Comparison of ENCODE assay signal across 19 cellular contexts in the genomic region with DNA sequence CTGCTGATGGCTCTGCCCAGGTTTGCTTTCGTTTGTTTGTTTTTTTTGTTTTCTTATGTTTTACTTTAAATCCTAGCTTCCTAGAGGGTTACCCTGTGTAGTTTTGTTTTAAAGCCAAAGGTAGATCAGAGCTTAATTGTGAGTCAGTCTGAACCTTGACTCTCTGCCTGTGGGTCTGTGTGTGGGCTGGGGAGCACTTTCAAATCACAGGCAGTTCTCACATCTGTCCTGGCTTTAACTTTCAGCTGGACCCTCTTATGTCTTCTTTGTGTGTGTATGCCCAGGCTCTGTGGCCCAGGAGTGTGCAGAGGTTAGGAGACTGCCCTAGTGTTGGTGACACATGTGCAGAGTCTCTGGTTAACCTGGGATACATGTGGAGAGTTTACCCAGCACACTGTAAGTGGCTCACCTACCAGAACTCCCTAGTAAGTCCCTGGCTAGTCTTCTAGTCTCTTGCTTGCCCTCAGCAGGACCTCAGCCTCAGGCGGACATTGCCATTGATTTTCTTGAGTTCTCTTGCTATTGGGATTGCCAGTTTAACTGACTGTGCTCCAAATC. TPM values are rescaled to one million over a fixed set of nuclear protein-coding genes. Genes with fewer than 3 reads are reported as not detected.
DNase-seq lines count a peak whose midpoint lies in the region; ATAC-seq, FAIRE-seq and TF ChIP-seq lines count a peak whose summit lies in the region.
"Had no signal": no experiment of that assay in that cellular context is flagged by ENCODE, and none has a peak within 500 bp of the region (broad histone marks: within the 10 kb centered on the region; RNA-seq: fewer than 3 reads in every experiment).

No MANE protein-coding gene starts in this region.

- H3K36me3 Mint-ChIP-seq in progenitor cell of endocrine pancreas (ENCODE audit: insufficient read depth) = peaks cover 37% of the 10 kb centered on the region

- H3K27ac Mint-ChIP-seq in progenitor cell of endocrine pancreas = peak overlapping the region; percentile 84
- H3K27ac Mint-ChIP-seq: T-helper 2 cell treated with Interferon-gamma antibody and Interleukin-4, amounts not matched to agents 5 μg/mL and 100 μg/mL, for 36 hours had no signal

- H3K9me3 Mint-ChIP-seq in progenitor cell of endocrine pancreas (ENCODE audit: low read depth) = peaks cover 8% of the 10 kb centered on the region

- DNase-seq in activated CD8-positive, alpha-beta memory T cell treated with anti-CD3 and anti-CD28 coated beads, Interleukin-2, amount 50 U/mL, for 48 hours = peak; percentile 42
- no peak for DNase-seq in activated CD8-positive, alpha-beta memory T cell treated with anti-CD3 and anti-CD28 coated beads, Interleukin-2, amount 50 U/mL, for 4 hours
- DNase-seq in bronchial epithelial cell (ENCODE audit: low read depth) (peak; percentile 27), progenitor cell of endocrine pancreas (ENCODE audit: low spot score, unreplicated experiment) (no peak), left lung (no peak)
- DNase-seq: activated naive CD4-positive, alpha-beta T cell treated with Interleukin-2 at 50 U/mL for 16 hours; KG1; NCI-H2227 treated with DMSO at 0.1 percent for 48 hours; SHP77; stimulated activated CD4-positive, alpha-beta T cell treated with anti-CD3 and anti-CD28 coated beads, Interleukin-2, amount 100 ng/mL, for 24 hours; thyroid gland had no signal

- no peaks in the 10 kb centered on the region for H3K27me3 ChIP-seq in bronchial epithelial cell (ENCODE audit: control insufficient read depth, insufficient read depth, low read length)
- no peaks in the 10 kb centered on the region for H3K27me3 ChIP-seq in left lung
- H3K27me3 ChIP-seq: gastroesophageal sphincter, neutrophil, thyroid gland had no signal

- peaks cover 28% of the 10 kb centered on the region for H3K4me1 Mint-ChIP-seq in progenitor cell of endocrine pancreas (ENCODE audit: low read depth)

- no peak overlapping the region for H3K4me3 ChIP-seq in bronchial epithelial cell (ENCODE audit: low read depth, low read length)
- H3K4me3 ChIP-seq in left lung = no peak overlapping the region
- H3K4me3 ChIP-seq: gastroesophageal sphincter, thyroid gland had no signal

- H3K27ac ChIP-seq in left lung = no peak overlapping the region
- H3K27ac ChIP-seq: gastroesophageal sphincter, neutrophil, thyroid gland had no signal

- intact Hi-C loops in left lung (cut with DNase I) = no loop called here

- no peak for FAIRE-seq in bronchial epithelial cell (lab: Jason Lieb, UNC)

- no peaks in the 10 kb centered on the region for H3K36me3 ChIP-seq in bronchial epithelial cell (ENCODE audit: control insufficient read depth, insufficient read depth, low read length)
- no peaks in the 10 kb centered on the region for H3K36me3 ChIP-seq in left lung
- H3K36me3 ChIP-seq: gastroesophageal sphincter, neutrophil, thyroid gland had no signal

- TF ChIP-seq CTCF in bronchial epithelial cell (IDR thresholded peaks at IDR 0.05; ENCODE audit: insufficient read depth, low read length, severe bottlenecking) (no peak), progenitor cell of endocrine pancreas (IDR thresholded peaks at IDR 0.05; ENCODE audit: unreplicated experiment) (no peak), left lung (IDR thresholded peaks at IDR 0.05) (no peak)

- ATAC-seq in HG03045 (IDR thresholded peaks at IDR 0.05; ENCODE audit: unreplicated experiment) (peak; percentile 60), left lung (no peak), GM18867 (IDR thresholded peaks at IDR 0.05; ENCODE audit: unreplicated experiment) (no peak), HG03469 (IDR thresholded peaks at IDR 0.05; ENCODE audit: unreplicated experiment) (no peak)
- ATAC-seq: gastroesophageal sphincter, sciatic nerve had no signal

- H3K27me3 Mint-ChIP-seq in progenitor cell of endocrine pancreas = no peaks in the 10 kb centered on the region

- H3K9me3 ChIP-seq in left lung = peaks cover 0 to 9% of the 10 kb centered on the region in 2 donors
- H3K9me3 ChIP-seq: neutrophil, thyroid gland had no signal

- H3K4me1 ChIP-seq in left lung = peaks cover 8 to 19% of the 10 kb centered on the region in 2 donors

- H3K4me3 Mint-ChIP-seq in progenitor cell of endocrine pancreas (ENCODE audit: low read depth) = no peak overlapping the region
- H3K4me3 Mint-ChIP-seq: mesothelial cell of epicardium; T-helper 2 cell treated with Interferon-gamma antibody and Interleukin-4, amounts not matched to agents 5 μg/mL and 100 μg/mL, for 36 hours had no signal

RNA-seq across cellular contexts. Expression of a gene that starts 19.0 kb away (rescaled TPM):
- total RNA-seq in bronchial epithelial cell (6.8 and 12.3 TPM in 2 replicates), progenitor cell of endocrine pancreas (29.8 and 35.7 TPM in 2 replicates), left lung (10 to 100 TPM; 29.2 to 35.9 TPM)

Comparison
In these comparisons a context has a peak if more than half of its experiments do, and no peak if none do; other contexts are left out.
1. DNase-seq: peak in activated CD8-positive, alpha-beta memory T cell treated with anti-CD3 and anti-CD28 coated beads, Interleukin-2, amount 50 U/mL, for 48 hours (single experiment) and bronchial epithelial cell (single experiment); none in activated CD8-positive, alpha-beta memory T cell treated with anti-CD3 and anti-CD28 coated beads, Interleukin-2, amount 50 U/mL, for 4 hours (single experiment), progenitor cell of endocrine pancreas (single experiment) and left lung (0 of 2).